Comparison of ENCODE assay signal across 9 cellular contexts in the genomic region with DNA sequence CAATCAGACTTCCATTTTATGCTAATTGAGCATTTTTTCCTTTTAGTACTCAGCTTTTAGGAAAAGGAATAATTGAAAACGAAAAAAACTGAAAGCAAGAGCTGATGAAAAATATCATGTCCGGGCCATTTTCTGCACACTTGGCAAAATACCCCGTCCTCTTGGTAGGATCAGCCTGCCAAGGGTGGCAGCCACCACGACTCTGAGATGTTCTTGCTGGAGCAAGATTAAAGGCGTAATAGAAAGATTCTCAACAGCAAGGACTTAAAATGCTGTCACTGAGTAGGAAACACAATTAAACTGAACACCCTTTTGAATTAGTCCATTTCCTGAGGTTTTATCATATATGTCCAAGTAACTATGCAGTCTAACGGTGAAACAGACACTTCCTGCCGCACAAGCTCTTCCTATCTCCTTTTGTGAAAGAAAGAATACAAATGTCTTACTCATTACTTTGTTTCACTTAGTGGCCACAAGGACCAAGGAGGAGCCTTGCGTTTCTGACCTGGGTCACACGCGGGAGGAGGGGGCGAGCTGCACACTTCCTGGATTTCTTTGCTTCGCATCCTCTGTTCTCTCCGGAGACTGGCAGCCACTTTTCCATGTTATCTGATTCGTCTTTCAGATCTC.
DNase-seq lines count a peak whose midpoint lies in the region; ATAC-seq and TF ChIP-seq lines count a peak whose summit lies in the region.
"Had no signal": no experiment of that assay in that cellular context is flagged by ENCODE, and none has a peak within 500 bp of the region (broad histone marks: within the 10 kb centered on the region; RNA-seq: fewer than 3 reads in every experiment).

No MANE protein-coding gene starts in this region.

- peak; percentile 89 for DNase-seq in A172 (ENCODE audit: low spot score)
- DNase-seq in choroid plexus epithelial cell (ENCODE audit: low read depth), result peak; percentile 66
- DNase-seq in stimulated activated CD4-positive, alpha-beta T cell treated with anti-CD3 and anti-CD28 coated beads, Interleukin-4, amount 100 ng/mL, for 4 hours, result no peak
- no peak for DNase-seq in central memory CD4-positive, alpha-beta T cell
- DNase-seq in stimulated activated CD4-positive, alpha-beta T cell treated with anti-CD3 and anti-CD28 coated beads, Interleukin-1b, Interleukin-23, amount 100 ng/mL, for 48 hours, result no peak
- DNase-seq: NCI-H2171 treated with DMSO at 0.1 percent for 48 hours had no signal

- no peak overlapping the region for H3K9ac ChIP-seq in muscle layer of colon (ENCODE audit: low read length)

- no peaks in the 10 kb centered on the region for H3K27me3 ChIP-seq in muscle layer of colon (ENCODE audit: control insufficient read depth in 1 of 2, insufficient read depth in 2 of 2, low read length in 2 of 2)

- peak; percentile 2 for TF ChIP-seq CTCF in choroid plexus epithelial cell (conservative IDR thresholded peaks at IDR 0.05; ENCODE audit: low read depth, low read length)

- peak; percentile 35 for ATAC-seq in HG02678 (IDR thresholded peaks at IDR 0.05; ENCODE audit: unreplicated experiment)
- ATAC-seq in GM21717 (IDR thresholded peaks at IDR 0.05; ENCODE audit: unreplicated experiment), result no peak

- H3K4me3 ChIP-seq in choroid plexus epithelial cell (ENCODE audit: low read depth, low read length), result peak overlapping the region; percentile 25
- H3K4me3 ChIP-seq in muscle layer of colon (ENCODE audit: low read depth in 1 of 2, low read length in 2 of 2), result no peak overlapping the region

- no peaks in the 10 kb centered on the region for H3K9me3 ChIP-seq in muscle layer of colon (ENCODE audit: low read length)

- H3K4me1 ChIP-seq in muscle layer of colon (ENCODE audit: insufficient read depth, low read length), result peaks cover 14% of the 10 kb centered on the region

- H3K36me3 ChIP-seq in muscle layer of colon (ENCODE audit: insufficient read depth, low read length), result no peaks in the 10 kb centered on the region

- peak overlapping the region; percentile 62 for H3K27ac ChIP-seq in muscle layer of colon (ENCODE audit: low read depth, low read length)

Comparison
In these comparisons a context has a peak if more than half of its experiments do, and no peak if none do; other contexts are left out.
1. DNase-seq: peak in A172 (single experiment) and choroid plexus epithelial cell (single experiment); none in stimulated activated CD4-positive, alpha-beta T cell treated with anti-CD3 and anti-CD28 coated beads, Interleukin-4, amount 100 ng/mL, for 4 hours (0 of 2), central memory CD4-positive, alpha-beta T cell (single experiment) and stimulated activated CD4-positive, alpha-beta T cell treated with anti-CD3 and anti-CD28 coated beads, Interleukin-1b, Interleukin-23, amount 100 ng/mL, for 48 hours (single experiment).